Comparison of ENCODE assay signal across 16 cellular contexts in genomic region chr17:73230088-73230487, GRCh38. TPM values are rescaled to one million over a fixed set of nuclear protein-coding genes. Genes with fewer than 3 reads are reported as not detected.
A peak's percentile ranks its signal among the peaks of the same experiment; 100 is the strongest.
DNase-seq lines count a peak whose midpoint lies in the region; ATAC-seq and TF ChIP-seq lines count a peak whose summit lies in the region.
"Had no signal": no experiment of that assay in that cellular context is flagged by ENCODE, and none has a peak within 500 bp of the region (broad histone marks: within the 10 kb centered on the region; RNA-seq: fewer than 3 reads in every experiment).

No MANE protein-coding gene starts in this region.

- H3K27me3 Mint-ChIP-seq in activated CD4-positive, alpha-beta memory T cell treated with anti-CD3 and anti-CD28 coated beads, Interleukin-2, amount 10 ng/mL, durations not matched to agents 7 days and 5 days: no peaks in the 10 kb centered on the region
- no peaks in the 10 kb centered on the region for H3K27me3 Mint-ChIP-seq in activated CD4-positive, alpha-beta memory T cell treated with anti-CD3 and anti-CD28 coated beads for 36 hours
- H3K27me3 Mint-ChIP-seq in IgD-negative memory B cell (no peaks in the 10 kb centered on the region), chondrocyte (ENCODE audit: low read depth) (no peaks in the 10 kb centered on the region)

- no peak overlapping the region for H2AK5ac ChIP-seq in trophoblast cell (ENCODE audit: low read length)

- H3K79me1 ChIP-seq in trophoblast cell (ENCODE audit: low read length): peaks cover 10% of the 10 kb centered on the region

- no peak overlapping the region for H3K23ac ChIP-seq in trophoblast cell (ENCODE audit: low read length)

- H3K4me2 ChIP-seq in trophoblast cell (ENCODE audit: low read length): no peak overlapping the region

- no peak for DNase-seq in activated CD4-positive, alpha-beta memory T cell treated with anti-CD3 and anti-CD28 coated beads, Interleukin-2, amount 10 ng/mL, durations not matched to agents 7 days and 5 days
- DNase-seq in activated CD4-positive, alpha-beta memory T cell treated with anti-CD3 and anti-CD28 coated beads for 36 hours: no peak
- DNase-seq in chondrocyte (ENCODE audit: low spot score) (no peak), trophoblast cell (no peak), HuH-7.5 (ENCODE audit: low spot score) (no peak), Peyer's patch (no peak)
- DNase-seq: EL, heart right ventricle, NCI-H526, pancreas had no signal

- no peak overlapping the region for H3K14ac ChIP-seq in trophoblast cell (ENCODE audit: low read length)

- peaks cover 41% of the 10 kb centered on the region for H3K36me3 Mint-ChIP-seq in activated CD4-positive, alpha-beta memory T cell treated with anti-CD3 and anti-CD28 coated beads, Interleukin-2, amount 10 ng/mL, durations not matched to agents 7 days and 5 days (ENCODE audit: low read depth)
- peaks cover 9% of the 10 kb centered on the region for H3K36me3 Mint-ChIP-seq in activated CD4-positive, alpha-beta memory T cell treated with anti-CD3 and anti-CD28 coated beads for 36 hours
- H3K36me3 Mint-ChIP-seq in IgD-negative memory B cell (peaks cover 2% of the 10 kb centered on the region), chondrocyte (ENCODE audit: low read depth) (no peaks in the 10 kb centered on the region)

- H3K9ac ChIP-seq in trophoblast cell (ENCODE audit: low read length): no peak overlapping the region

- no peak overlapping the region for H2BK5ac ChIP-seq in trophoblast cell (ENCODE audit: low read depth, low read length, poor library complexity)

- H2BK12ac ChIP-seq in trophoblast cell (ENCODE audit: low read length): peak overlapping the region; percentile 13

- peak overlapping the region; percentile 88 for H3K27ac Mint-ChIP-seq in activated CD4-positive, alpha-beta memory T cell treated with anti-CD3 and anti-CD28 coated beads, Interleukin-2, amount 10 ng/mL, durations not matched to agents 7 days and 5 days
- no peak overlapping the region for H3K27ac Mint-ChIP-seq in activated CD4-positive, alpha-beta memory T cell treated with anti-CD3 and anti-CD28 coated beads for 36 hours
- H3K27ac Mint-ChIP-seq in IgD-negative memory B cell (peak overlapping the region in 1 of 3 donors; percentile 59), chondrocyte (ENCODE audit: unreplicated experiment) (peak overlapping the region; percentile 36)

- H3K4me1 Mint-ChIP-seq in activated CD4-positive, alpha-beta memory T cell treated with anti-CD3 and anti-CD28 coated beads, Interleukin-2, amount 10 ng/mL, durations not matched to agents 7 days and 5 days: peaks cover 70% of the 10 kb centered on the region
- peaks cover 63% of the 10 kb centered on the region for H3K4me1 Mint-ChIP-seq in activated CD4-positive, alpha-beta memory T cell treated with anti-CD3 and anti-CD28 coated beads for 36 hours (ENCODE audit: low read depth)
- peaks cover 30 to 52% (median 49%) of the 10 kb centered on the region in 3 donors for H3K4me1 Mint-ChIP-seq in IgD-negative memory B cell
- peaks cover 65% of the 10 kb centered on the region for H3K4me1 Mint-ChIP-seq in chondrocyte (ENCODE audit: low read depth)

- no peak overlapping the region for H2BK120ac ChIP-seq in trophoblast cell (ENCODE audit: insufficient read depth, low read length, poor library complexity)

- CTCF ChIA-PET in activated CD4-positive, alpha-beta memory T cell treated with anti-CD3 and anti-CD28 coated beads, Interleukin-2, amount 10 ng/mL, durations not matched to agents 7 days and 5 days (lab: Charles Lee): interaction anchor here (2.7 kb wide), 1 partner anchor 504 kb away, joined by 13 read pairs; no protein-coding TSS in a partner anchor
- CTCF ChIA-PET in activated CD4-positive, alpha-beta memory T cell treated with anti-CD3 and anti-CD28 coated beads for 36 hours (lab: Charles Lee): interaction anchor here (3.0 kb wide), 1 partner anchor 505 kb away, joined by 11 read pairs; no protein-coding TSS in a partner anchor

- peaks cover 0 to 6% of the 10 kb centered on the region in 2 experiments for H3K36me3 ChIP-seq in trophoblast cell (ENCODE audit: control insufficient read depth in 1 of 2, insufficient read depth in 2 of 2, low read length in 2 of 2)
- H3K36me3 ChIP-seq in Peyer's patch: no peaks in the 10 kb centered on the region
- H3K36me3 ChIP-seq: pancreas had no signal

- peak overlapping the region; percentile 90 for H3K4me3 Mint-ChIP-seq in activated CD4-positive, alpha-beta memory T cell treated with anti-CD3 and anti-CD28 coated beads, Interleukin-2, amount 10 ng/mL, durations not matched to agents 7 days and 5 days
- no peak overlapping the region for H3K4me3 Mint-ChIP-seq in activated CD4-positive, alpha-beta memory T cell treated with anti-CD3 and anti-CD28 coated beads for 36 hours
- H3K4me3 Mint-ChIP-seq in IgD-negative memory B cell (peak overlapping the region; percentile 3 to 99 (median 58)), chondrocyte (ENCODE audit: unreplicated experiment) (no peak overlapping the region)

- peak overlapping the region; percentile 26 for H4K12ac ChIP-seq in trophoblast cell (ENCODE audit: low read depth, low read length)

- no peak overlapping the region for H2AFZ ChIP-seq in trophoblast cell (ENCODE audit: insufficient read depth, low read length, poor library complexity)

- H4K91ac ChIP-seq in trophoblast cell (ENCODE audit: low read depth, low read length): no peak overlapping the region

- no peak overlapping the region for H3K18ac ChIP-seq in trophoblast cell (ENCODE audit: low read length)

- WGBS in trophoblast cell (ENCODE audit: extremely low coverage, insufficient coverage, insufficient read length): no CpG with 5 or more reads among the region's 6 CpGs

- H3K9me3 Mint-ChIP-seq in activated CD4-positive, alpha-beta memory T cell treated with anti-CD3 and anti-CD28 coated beads, Interleukin-2, amount 10 ng/mL, durations not matched to agents 7 days and 5 days: no peaks in the 10 kb centered on the region
- no peaks in the 10 kb centered on the region for H3K9me3 Mint-ChIP-seq in activated CD4-positive, alpha-beta memory T cell treated with anti-CD3 and anti-CD28 coated beads for 36 hours
- no peaks in the 10 kb centered on the region for H3K9me3 Mint-ChIP-seq in IgD-negative memory B cell
- no peaks in the 10 kb centered on the region for H3K9me3 Mint-ChIP-seq in chondrocyte (ENCODE audit: low read depth)

- H4K8ac ChIP-seq in trophoblast cell (ENCODE audit: low read depth, low read length): no peak overlapping the region

- H3K27ac ChIP-seq in trophoblast cell (ENCODE audit: low read depth, low read length) (no peak overlapping the region), Peyer's patch (no peak overlapping the region)
- H3K27ac ChIP-seq: pancreas had no signal

- no peak for TF ChIP-seq CTCF in chondrocyte (IDR thresholded peaks at IDR 0.05)
- TF ChIP-seq CTCF in Peyer's patch (IDR thresholded peaks at IDR 0.05): no peak

- POLR2A ChIA-PET in activated CD4-positive, alpha-beta memory T cell treated with anti-CD3 and anti-CD28 coated beads, Interleukin-2, amount 10 ng/mL, durations not matched to agents 7 days and 5 days (lab: Charles Lee): interaction anchor here (1.4 to 3.4 kb wide), 2 partner anchors 19 to 33 kb away, joined by 3 to 21 read pairs; no protein-coding TSS in a partner anchor
- POLR2A ChIA-PET in activated CD4-positive, alpha-beta memory T cell treated with anti-CD3 and anti-CD28 coated beads for 36 hours (lab: Charles Lee): interaction anchor here (2.9 kb wide), 1 partner anchor 37 kb away, joined by 23 read pairs; the partner anchor contains the start of gene COG1

- H3K4me1 ChIP-seq in trophoblast cell (ENCODE audit: control insufficient read depth in 1 of 2, insufficient read depth in 2 of 2, low read length in 2 of 2) (peaks cover 2% of the 10 kb centered on the region in 2 experiments), Peyer's patch (peaks cover 4 to 48% (median 10%) of the 10 kb centered on the region in 4 donors)

- peak overlapping the region; percentile 92 for H3K4ac ChIP-seq in trophoblast cell (ENCODE audit: low read depth, low read length)

- no peak for TF ChIP-seq POLR2A in Peyer's patch (IDR thresholded peaks at IDR 0.05)

- H3K9me3 ChIP-seq in trophoblast cell (ENCODE audit: insufficient read depth, low read depth, low read length): no peaks in the 10 kb centered on the region
- no peaks in the 10 kb centered on the region for H3K9me3 ChIP-seq in Peyer's patch
- H3K9me3 ChIP-seq: heart right ventricle, pancreas had no signal

- intact Hi-C loops in activated CD4-positive, alpha-beta memory T cell treated with anti-CD3 and anti-CD28 coated beads for 36 hours (cut with micrococcal nuclease): no loop called here

- H3K27me3 ChIP-seq in trophoblast cell (ENCODE audit: insufficient read depth, low read length) (no peaks in the 10 kb centered on the region), Peyer's patch (no peaks in the 10 kb centered on the region)
- H3K27me3 ChIP-seq: heart right ventricle, pancreas had no signal

- H3K79me2 ChIP-seq in trophoblast cell (ENCODE audit: control insufficient read depth, insufficient read depth, low read length, poor library complexity): peaks cover 21% of the 10 kb centered on the region

- H3K4me3 ChIP-seq in trophoblast cell (ENCODE audit: low read depth, low read length) (no peak overlapping the region), Peyer's patch (no peak overlapping the region)

- no peak for ATAC-seq in HG03378 (IDR thresholded peaks at IDR 0.05; ENCODE audit: unreplicated experiment)
- ATAC-seq: heart right ventricle, left lobe of liver, pancreas, Right ventricle myocardium inferior had no signal

RNA-seq across cellular contexts. Expression of gene CPSF4L, which starts 31.6 kb away (rescaled TPM):
- total RNA-seq in activated CD4-positive, alpha-beta memory T cell treated with anti-CD3 and anti-CD28 coated beads, Interleukin-2, amount 10 ng/mL, durations not matched to agents 7 days and 5 days: not detected
- total RNA-seq in activated CD4-positive, alpha-beta memory T cell treated with anti-CD3 and anti-CD28 coated beads for 36 hours: not detected
- not detected for polyA plus RNA-seq in IgD-negative memory B cell
- total RNA-seq in chondrocyte (not detected in 3 replicates), Peyer's patch (not detected)
- polyA plus RNA-seq in trophoblast cell (2013): not detected in 2 replicates
- total RNA-seq: endothelial cell of umbilical vein, heart right ventricle, Right ventricle myocardium inferior, ureter had no signal
- polyA plus RNA-seq: endothelial cell of umbilical vein, heart right ventricle, pancreas had no signal

RNA-seq across cellular contexts. Expression of gene COG1, which starts 37.2 kb away (rescaled TPM):
- 10 to 100 TPM; 30.4 to 32.9 TPM for total RNA-seq in activated CD4-positive, alpha-beta memory T cell treated with anti-CD3 and anti-CD28 coated beads, Interleukin-2, amount 10 ng/mL, durations not matched to agents 7 days and 5 days
- 10 to 100 TPM; 29.8 to 30.6 TPM for total RNA-seq in activated CD4-positive, alpha-beta memory T cell treated with anti-CD3 and anti-CD28 coated beads for 36 hours
- polyA plus RNA-seq in IgD-negative memory B cell: 24.3 TPM
- 45.1 to 54.7 TPM (median 48.9 TPM) in 3 replicates for total RNA-seq in chondrocyte
- 26.2 and 27.2 TPM in 2 replicates for polyA plus RNA-seq in trophoblast cell (2013)
- 10 to 100 TPM; 48.3 to 83.3 (median 62.9) TPM for total RNA-seq in Peyer's patch

Comparison
In these comparisons a context has a peak if more than half of its experiments do, and no peak if none do; other contexts are left out.
1. H3K4me3 Mint-ChIP-seq: peak in activated CD4-positive, alpha-beta memory T cell treated with anti-CD3 and anti-CD28 coated beads, Interleukin-2, amount 10 ng/mL, durations not matched to agents 7 days and 5 days (single experiment) and IgD-negative memory B cell (4 of 4); none in activated CD4-positive, alpha-beta memory T cell treated with anti-CD3 and anti-CD28 coated beads for 36 hours (single experiment) and chondrocyte (single experiment).